ENCODE assay signal across 8 cellular contexts in genomic region chr7:112411186-112411795, GRCh38. TPM values are rescaled to one million over a fixed set of nuclear protein-coding genes. Genes with fewer than 3 reads are reported as not detected.
A peak's percentile ranks its signal among the peaks of the same experiment; 100 is the strongest.
DNase-seq lines count a peak whose midpoint lies in the region; ATAC-seq, FAIRE-seq and TF ChIP-seq lines count a peak whose summit lies in the region.

No MANE protein-coding gene starts in this region.

- no peak overlapping the region for H3K4me3 ChIP-seq in right cardiac atrium (ENCODE audit: low read length)
- no peak overlapping the region for H3K4me3 ChIP-seq in thyroid gland (replicated peaks in 1 of 3)

- H3K4me1 ChIP-seq in right cardiac atrium (ENCODE audit: control insufficient read depth, insufficient read depth, low read length) (no peaks in the 10 kb centered on the region), thyroid gland (no peaks in the 10 kb centered on the region)

- no peak overlapping the region for H3K27ac Mint-ChIP-seq in HFFc6
- H3K27ac Mint-ChIP-seq in activated naive CD8-positive, alpha-beta T cell treated with anti-CD3 and anti-CD28 coated beads, Interleukin-2, amount 50 U/mL, for 24 hours, result no peak overlapping the region

- peaks cover 9% of the 10 kb centered on the region for H3K27me3 Mint-ChIP-seq in HFFc6 (ENCODE audit: insufficient read depth)
- H3K27me3 Mint-ChIP-seq in activated naive CD8-positive, alpha-beta T cell treated with anti-CD3 and anti-CD28 coated beads, Interleukin-2, amount 50 U/mL, for 24 hours, result peaks cover 14% of the 10 kb centered on the region

- TF ChIP-seq CTCF in HFFc6 (IDR thresholded peaks at IDR 0.05) (peak; percentile 74), thyroid gland (IDR thresholded peaks at IDR 0.05) (peak; percentile 22 to 59 (median 42))

- 39% methylated on average over 7 of the region's 7 CpGs for WGBS in right cardiac atrium
- WGBS in thyroid gland, 2 donors, result 42 to 50% methylated on average over 7 of the region's 7 CpGs

- in situ Hi-C loops in ACHN (cut with HindIII; ENCODE audit: low pct_ligation_motif_present, low pct_unique_long_range_greater_than_20kb, low sequenced_read_pairs), result loop anchor here (25.0 kb wide), 1 partner anchor 649 kb away; no protein-coding TSS in a partner anchor

- intact Hi-C loops in right cardiac atrium (cut with DNase I) (loop anchor here in 2 of 4 donors (5.0 to 10.0 kb wide), 3 partner anchors 84 to 659 kb away; no protein-coding TSS in a partner anchor), thyroid gland (cut with DNase I) (loop anchor here (10.0 kb wide), 1 partner anchor 646 kb away; no protein-coding TSS in a partner anchor)

- no peak for TF ChIP-seq POLR2A in thyroid gland (IDR thresholded peaks at IDR 0.05)

- H3K27ac ChIP-seq in right cardiac atrium (ENCODE audit: low read length), result no peak overlapping the region
- H3K27ac ChIP-seq in thyroid gland, result no peak overlapping the region

- peaks cover 15% of the 10 kb centered on the region for H3K4me1 Mint-ChIP-seq in HFFc6 (ENCODE audit: low read depth)
- H3K4me1 Mint-ChIP-seq in activated naive CD8-positive, alpha-beta T cell treated with anti-CD3 and anti-CD28 coated beads, Interleukin-2, amount 50 U/mL, for 24 hours, result peaks cover 1% of the 10 kb centered on the region

- no peaks in the 10 kb centered on the region for H3K9me3 Mint-ChIP-seq in HFFc6
- no peaks in the 10 kb centered on the region for H3K9me3 Mint-ChIP-seq in activated naive CD8-positive, alpha-beta T cell treated with anti-CD3 and anti-CD28 coated beads, Interleukin-2, amount 50 U/mL, for 24 hours

- peak; percentile 46 for FAIRE-seq in TTC549 (lab: Jason Lieb, UNC)

- no peaks in the 10 kb centered on the region for H3K9me3 ChIP-seq in right cardiac atrium (ENCODE audit: control insufficient read depth, low read length)
- no peaks in the 10 kb centered on the region for H3K9me3 ChIP-seq in thyroid gland

- ATAC-seq in right cardiac atrium, result peak; percentile 66 to 71
- no peak for ATAC-seq in HG02885 (IDR thresholded peaks at IDR 0.05; ENCODE audit: poor library complexity, unreplicated experiment)
- no peak for ATAC-seq in activated naive CD8-positive, alpha-beta T cell treated with anti-CD3 and anti-CD28 coated beads, Interleukin-2, amount 50 U/mL, for 24 hours

- no peaks in the 10 kb centered on the region for H3K27me3 ChIP-seq in right cardiac atrium (ENCODE audit: control insufficient read depth, insufficient read depth)
- H3K27me3 ChIP-seq in thyroid gland, result no peaks in the 10 kb centered on the region

- no peaks in the 10 kb centered on the region for H3K36me3 Mint-ChIP-seq in HFFc6 (ENCODE audit: low read depth)
- H3K36me3 Mint-ChIP-seq in activated naive CD8-positive, alpha-beta T cell treated with anti-CD3 and anti-CD28 coated beads, Interleukin-2, amount 50 U/mL, for 24 hours (ENCODE audit: low read depth), result no peaks in the 10 kb centered on the region

- DNase-seq in ACHN (peak; percentile 54), HFFc6 (peak; percentile 20), right cardiac atrium (peak; percentile 26 to 62 (median 56)), thyroid gland (peak; percentile 14 to 21), NK-92 (lab: John Stamatoyannopoulos, UW; ENCODE audit: unreplicated experiment) (no peak)
- no peak for DNase-seq in activated naive CD8-positive, alpha-beta T cell treated with anti-CD3 and anti-CD28 coated beads, Interleukin-2, amount 50 U/mL, for 24 hours

- no peak overlapping the region for H3K4me3 Mint-ChIP-seq in HFFc6
- H3K4me3 Mint-ChIP-seq in activated naive CD8-positive, alpha-beta T cell treated with anti-CD3 and anti-CD28 coated beads, Interleukin-2, amount 50 U/mL, for 24 hours, result no peak overlapping the region

- no peaks in the 10 kb centered on the region for H3K36me3 ChIP-seq in thyroid gland

RNA-seq across cellular contexts. Expression of gene IFRD1, which starts 39.0 kb away (rescaled TPM):
- total RNA-seq in HFFc6 (2021; fragmentation: NEBNext Ultra II Directional; extraction: Animal tissue kit (Norgen Biotek cat#: 25700)), result 10 to 100 TPM; 25.4 to 30.0 (median 27.5) TPM
- 10 to 100 TPM; 24.1 to 51.7 (median 26.8) TPM for total RNA-seq in right cardiac atrium
- 28.6 TPM for polyA plus RNA-seq in right cardiac atrium
- total RNA-seq in thyroid gland, result 10 to 100 TPM; 34.5 to 84.8 (median 57.1) TPM

Comparison
In these comparisons a context has a peak if more than half of its experiments do, and no peak if none do; other contexts are left out.
1. DNase-seq: peak in ACHN (single experiment), HFFc6 (single experiment), right cardiac atrium (3 of 3) and thyroid gland (2 of 2); none in NK-92 (single experiment) and activated naive CD8-positive, alpha-beta T cell treated with anti-CD3 and anti-CD28 coated beads, Interleukin-2, amount 50 U/mL, for 24 hours (single experiment).
2. ATAC-seq: peak in right cardiac atrium (2 of 2); none in HG02885 (single experiment) and activated naive CD8-positive, alpha-beta T cell treated with anti-CD3 and anti-CD28 coated beads, Interleukin-2, amount 50 U/mL, for 24 hours (single experiment).